Comparison of ENCODE assay signal across 8 cellular contexts in the genomic region with DNA sequence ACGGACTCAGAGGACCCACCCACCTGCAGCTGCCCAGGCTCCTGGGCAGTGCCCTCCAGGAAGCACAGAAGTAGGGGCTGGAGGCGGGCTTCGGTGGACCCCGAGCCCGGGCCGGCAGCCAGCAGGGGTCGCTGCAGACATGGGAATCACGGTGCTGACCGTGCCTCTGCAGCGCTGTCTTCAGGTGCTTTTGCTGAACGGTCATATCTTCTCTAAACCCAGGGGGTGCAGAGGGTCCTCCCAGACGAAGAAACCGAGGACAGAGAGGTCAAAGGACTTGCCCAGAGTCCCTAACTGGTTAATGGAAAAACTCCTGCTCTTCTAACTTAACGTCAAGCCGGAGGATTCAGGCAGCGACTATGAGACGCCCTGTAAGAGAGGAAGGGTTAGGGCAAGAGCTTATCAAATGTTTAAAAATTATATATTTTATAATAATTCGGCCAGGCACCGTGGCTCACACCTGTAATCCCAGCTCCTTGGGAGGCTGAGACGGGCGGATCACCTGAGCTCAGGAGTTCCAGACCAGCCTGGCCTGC.
DNase-seq lines count a peak whose midpoint lies in the region; ATAC-seq and TF ChIP-seq lines count a peak whose summit lies in the region.

No MANE protein-coding gene starts in this region.

- no peaks in the 10 kb centered on the region for H3K4me1 ChIP-seq in effector memory CD4-positive, alpha-beta T cell (ENCODE audit: control insufficient read depth, insufficient read depth, low read length, poor library complexity, severe bottlenecking)
- H3K4me1 ChIP-seq in neutrophil (ENCODE audit: control insufficient read depth in 1 of 2, insufficient read depth in 1 of 2, low read depth in 1 of 2, low read length in 1 of 2) = peaks cover 0 to 4% of the 10 kb centered on the region in 2 experiments

- DNase-seq in DMS53 (lab: John Stamatoyannopoulos, UW) = peak; percentile 26
- no peak for DNase-seq in DMS53 treated with DMSO at 0.1 percent for 48 hours (lab: John Stamatoyannopoulos, UW; ENCODE audit: unreplicated experiment)
- DNase-seq in HuH-7.5 (ENCODE audit: low spot score) = peak; percentile 67
- DNase-seq in activated CD4-positive, alpha-beta T cell treated with anti-CD3 and anti-CD28 coated beads, Interleukin-2, amount 50 U/mL, for 24 hours (ENCODE audit: low read depth in 1 of 2, low spot score in 1 of 2) = peak; percentile 18 to 26
- DNase-seq in effector memory CD4-positive, alpha-beta T cell = peak; percentile 8 to 25 (median 16)
- DNase-seq in Kasumi-1 (lab: John Stamatoyannopoulos, UW) = no peak

- no peak overlapping the region for H3K27ac ChIP-seq in effector memory CD4-positive, alpha-beta T cell (ENCODE audit: insufficient read depth, low read length, poor library complexity, severe bottlenecking)
- H3K27ac ChIP-seq in neutrophil = no peak overlapping the region

- no peak for ATAC-seq in HG03378 (IDR thresholded peaks at IDR 0.05; ENCODE audit: unreplicated experiment)

- no peak overlapping the region for H3K4me3 ChIP-seq in effector memory CD4-positive, alpha-beta T cell (ENCODE audit: insufficient read depth, low read depth, low read length, poor library complexity, severe bottlenecking)
- no peak overlapping the region for H3K4me3 ChIP-seq in neutrophil (ENCODE audit: low read depth in 1 of 2, low read length in 1 of 2)

- no peaks in the 10 kb centered on the region for H3K9me3 ChIP-seq in effector memory CD4-positive, alpha-beta T cell (ENCODE audit: control insufficient read depth, low read length)
- no peaks in the 10 kb centered on the region for H3K9me3 ChIP-seq in neutrophil

- no peaks in the 10 kb centered on the region for H3K27me3 ChIP-seq in effector memory CD4-positive, alpha-beta T cell (replicated peaks; ENCODE audit: control insufficient read depth, insufficient read depth, low read length, poor library complexity, severe bottlenecking)
- H3K27me3 ChIP-seq in neutrophil = peaks cover 8% of the 10 kb centered on the region

- TF ChIP-seq CTCF in neutrophil (IDR thresholded peaks at IDR 0.05) = peak; percentile 74

- no peaks in the 10 kb centered on the region for H3K36me3 ChIP-seq in effector memory CD4-positive, alpha-beta T cell (ENCODE audit: control insufficient read depth, insufficient read depth, low read length)
- H3K36me3 ChIP-seq in neutrophil = no peaks in the 10 kb centered on the region

Comparison
In these comparisons a context has a peak if more than half of its experiments do, and no peak if none do; other contexts are left out.
1. DNase-seq: peak in DMS53 (single experiment), HuH-7.5 (single experiment), activated CD4-positive, alpha-beta T cell treated with anti-CD3 and anti-CD28 coated beads, Interleukin-2, amount 50 U/mL, for 24 hours (2 of 2) and effector memory CD4-positive, alpha-beta T cell (3 of 3); none in DMS53 treated with DMSO at 0.1 percent for 48 hours (single experiment) and Kasumi-1 (0 of 2).